Comparison of ENCODE assay signal across 1 cellular context in the genomic region with DNA sequence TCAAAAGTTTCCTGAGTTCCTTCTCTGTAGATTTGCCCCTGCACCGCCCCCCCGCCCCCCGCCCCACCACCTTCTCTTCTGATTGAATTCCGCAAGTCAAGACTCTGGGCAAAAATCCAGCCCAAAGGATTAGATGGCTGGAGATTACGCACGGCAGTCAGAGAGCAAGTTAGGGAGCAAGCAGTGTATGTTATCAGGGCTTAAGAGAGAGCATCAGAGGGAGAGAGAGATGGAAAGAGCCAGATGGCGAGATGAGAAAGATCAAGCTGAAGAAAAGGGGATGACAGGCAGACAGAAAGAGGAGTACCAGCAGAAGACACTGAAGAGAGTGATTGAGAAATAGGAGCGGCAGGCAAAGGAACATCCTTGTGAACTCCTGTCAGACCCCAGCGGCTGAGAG.
TF ChIP-seq lines count a peak whose summit lies in the region.

No MANE protein-coding gene starts in this region.

TF ChIP-seq in H1, 55 proteins besides CTCF, POLR2A, EP300 and RAD21:
- TF ChIP-seq, protein P1, sequence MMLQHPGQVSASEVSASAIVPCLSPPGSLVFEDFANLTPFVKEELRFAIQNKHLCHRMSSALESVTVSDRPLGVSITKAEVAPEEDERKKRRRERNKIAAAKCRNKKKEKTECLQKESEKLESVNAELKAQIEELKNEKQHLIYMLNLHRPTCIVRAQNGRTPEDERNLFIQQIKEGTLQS (IDR thresholded peaks at IDR 0.05; ENCODE audit: insufficient read depth, low read depth, low read length), result no peak
- TF ChIP-seq NRF1 (IDR thresholded peaks at IDR 0.05; ENCODE audit: low read depth, low read length) (no peak), TBP (IDR thresholded peaks at IDR 0.05; ENCODE audit: low read depth, low read length) (no peak), SIN3A (conservative IDR thresholded peaks at IDR 0.05 in 1 of 2, IDR thresholded peaks at IDR 0.05 in 1 of 2; ENCODE audit: low read depth in 1 of 2, low read length in 2 of 2) (no peak), KDM5A (IDR thresholded peaks at IDR 0.05; ENCODE audit: low read length) (no peak), SP2 (IDR thresholded peaks at IDR 0.05; ENCODE audit: low read length) (no peak), MAFK (IDR thresholded peaks at IDR 0.05; ENCODE audit: low read depth, low read length) (no peak), KDM4A (IDR thresholded peaks at IDR 0.05; ENCODE audit: low read depth, low read length, severe bottlenecking) (no peak), TEAD4 (IDR thresholded peaks at IDR 0.05; ENCODE audit: low read depth, low read length) (no peak)
- TF ChIP-seq, protein P2, sequence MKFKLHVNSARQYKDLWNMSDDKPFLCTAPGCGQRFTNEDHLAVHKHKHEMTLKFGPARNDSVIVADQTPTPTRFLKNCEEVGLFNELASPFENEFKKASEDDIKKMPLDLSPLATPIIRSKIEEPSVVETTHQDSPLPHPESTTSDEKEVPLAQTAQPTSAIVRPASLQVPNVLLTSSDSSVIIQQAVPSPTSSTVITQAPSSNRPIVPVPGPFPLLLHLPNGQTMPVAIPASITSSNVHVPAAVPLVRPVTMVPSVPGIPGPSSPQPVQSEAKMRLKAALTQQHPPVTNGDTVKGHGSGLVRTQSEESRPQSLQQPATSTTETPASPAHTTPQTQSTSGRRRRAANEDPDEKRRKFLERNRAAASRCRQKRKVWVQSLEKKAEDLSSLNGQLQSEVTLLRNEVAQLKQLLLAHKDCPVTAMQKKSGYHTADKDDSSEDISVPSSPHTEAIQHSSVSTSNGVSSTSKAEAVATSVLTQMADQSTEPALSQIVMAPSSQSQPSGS (IDR thresholded peaks at IDR 0.05; ENCODE audit: low read length), result no peak
TF ChIP-seq in H1: peak in this region for 0.
